8 cellular contexts compared by ENCODE assay signal in genomic region chr11:118790357-118791014, GRCh38. TPM values are rescaled to one million over a fixed set of nuclear protein-coding genes. Genes with fewer than 3 reads are reported as not detected.
DNase-seq lines count a peak whose midpoint lies in the region; ATAC-seq and TF ChIP-seq lines count a peak whose summit lies in the region.

No MANE protein-coding gene starts in this region.

- H3K9me3 Mint-ChIP-seq in CD4-positive, alpha-beta T cell = no peaks in the 10 kb centered on the region

- ATAC-seq in CD4-positive, alpha-beta T cell (ENCODE audit: poor library complexity) = peak; percentile 22
- ATAC-seq in GM21390 (IDR thresholded peaks at IDR 0.05; ENCODE audit: unreplicated experiment) (peak; percentile 27), left cardiac atrium (peak; percentile 49 to 56)

- DNase-seq in CD4-positive, alpha-beta T cell = peak; percentile 43 to 70 (median 50)
- no peak for DNase-seq in SK-N-MC (ENCODE audit: low read depth, low spot score)
- peak; percentile 56 to 75 (median 67) for DNase-seq in adrenal gland
- DNase-seq in left cardiac atrium = peak; percentile 65
- peak; percentile 51 to 95 (median 74) for DNase-seq in posterior cingulate gyrus
- DNase-seq in vagina (ENCODE audit: extremely low spot score in 2 of 2) = peak in 1 of 2 donors; percentile 89

- intact Hi-C loops in CD4-positive, alpha-beta T cell (cut with DNase I, micrococcal nuclease) = loop anchor here (2.0 to 5.0 kb wide), 5 partner anchors 86 to 136 kb away; no protein-coding TSS in a partner anchor
- intact Hi-C loops in adrenal gland (cut with DNase I) = loop anchor here (10.0 kb wide), 2 partner anchors 104 to 114 kb away; no protein-coding TSS in a partner anchor
- intact Hi-C loops in left cardiac atrium (cut with DNase I) = loop anchor here in 1 of 2 donors (5.0 kb wide), 2 partner anchors 82 to 137 kb away; partner anchors contain the start of gene BCL9L
- intact Hi-C loops in posterior cingulate gyrus (cut with DNase I) = loop anchor here (1.0 to 5.0 kb wide), 2 partner anchors 100 to 137 kb away; partner anchors contain the start of gene BCL9L
- intact Hi-C loops in vagina (cut with DNase I) = loop anchor here (2.0 kb wide), 1 partner anchor 100 kb away; no protein-coding TSS in a partner anchor

- H3K27ac Mint-ChIP-seq in CD4-positive, alpha-beta T cell = peak overlapping the region; percentile 95

- H3K4me3 ChIP-seq in SK-N-MC = peak overlapping the region; percentile 86
- H3K4me3 ChIP-seq in adrenal gland = peak overlapping the region; percentile 57 to 90 (median 77)
- H3K4me3 ChIP-seq in vagina = peak overlapping the region; percentile 79 to 92

- TF ChIP-seq CTCF in CD4-positive, alpha-beta T cell (IDR thresholded peaks at IDR 0.05) = peak; percentile 39
- TF ChIP-seq CTCF in adrenal gland (IDR thresholded peaks at IDR 0.05) = peak; percentile 12 to 55 (median 28)
- no peak for TF ChIP-seq CTCF in vagina (IDR thresholded peaks at IDR 0.05)

- TF ChIP-seq RAD21 in Ishikawa (IDR thresholded peaks at IDR 0.05; ENCODE audit: low read depth) = peak; percentile 18; the same call in 1 of the 2 replicates

- H3K27me3 Mint-ChIP-seq in CD4-positive, alpha-beta T cell = no peaks in the 10 kb centered on the region

- H3K4me1 Mint-ChIP-seq in CD4-positive, alpha-beta T cell (ENCODE audit: low read depth) = peaks cover 34% of the 10 kb centered on the region

- H3K36me3 ChIP-seq in SK-N-MC (ENCODE audit: insufficient read depth, low read length) = peaks cover 14% of the 10 kb centered on the region
- H3K36me3 ChIP-seq in adrenal gland (replicated peaks in 1 of 2) = peaks cover 0 to 4% of the 10 kb centered on the region in 2 donors
- no peaks in the 10 kb centered on the region for H3K36me3 ChIP-seq in vagina

- peak in 1 of 2 donors; percentile 18 for TF ChIP-seq POLR2A in adrenal gland (IDR thresholded peaks at IDR 0.05)
- TF ChIP-seq POLR2A in vagina (IDR thresholded peaks at IDR 0.05) = no peak

- H3K4me3 Mint-ChIP-seq in CD4-positive, alpha-beta T cell = peak overlapping the region; percentile 96

- no peaks in the 10 kb centered on the region for H3K9me3 ChIP-seq in CD4-positive, alpha-beta T cell (ENCODE audit: control insufficient read depth, low read length)
- H3K9me3 ChIP-seq in SK-N-MC (ENCODE audit: low read depth, low read length) (no peaks in the 10 kb centered on the region), adrenal gland (replicated peaks in 1 of 3) (no peaks in the 10 kb centered on the region), vagina (no peaks in the 10 kb centered on the region)

- H3K9ac ChIP-seq in SK-N-MC (ENCODE audit: insufficient read length) = peak overlapping the region; percentile 98

- peaks cover 66% of the 10 kb centered on the region for H3K36me3 Mint-ChIP-seq in CD4-positive, alpha-beta T cell (ENCODE audit: low read depth)

- TF ChIP-seq EP300 in Ishikawa (IDR thresholded peaks at IDR 0.05; ENCODE audit: borderline replicate concordance) = no peak

- POLR2A ChIA-PET in CD4-positive, alpha-beta T cell (lab: Charles Lee) = interaction anchor here (0.6 to 7.9 kb wide), 44 partner anchors 8 to 355 kb away, joined by 3 to 245 read pairs (median 6); partner anchors contain the start of genes BCL9L, C2CD2L, CENATAC and HINFP

- no peaks in the 10 kb centered on the region for H3K27me3 ChIP-seq in CD4-positive, alpha-beta T cell (ENCODE audit: control insufficient read depth, insufficient read depth, low read length)
- H3K27me3 ChIP-seq in adrenal gland (no peaks in the 10 kb centered on the region), vagina (no peaks in the 10 kb centered on the region)

- WGBS in adrenal gland, 4 donors = 0 to 1% (median 0%) methylated on average over 18 to 41 of the region's 41 CpGs

- H3K27ac ChIP-seq in CD4-positive, alpha-beta T cell (ENCODE audit: low read depth, low read length) = peak overlapping the region; percentile 94
- peak overlapping the region; percentile 98 for H3K27ac ChIP-seq in SK-N-MC
- peak overlapping the region; percentile 98 to 100 (median 99) for H3K27ac ChIP-seq in adrenal gland
- peak overlapping the region; percentile 100 for H3K27ac ChIP-seq in vagina

- peaks cover 24 to 40% of the 10 kb centered on the region in 2 donors for H3K4me1 ChIP-seq in adrenal gland (replicated peaks in 1 of 2)
- peaks cover 43% of the 10 kb centered on the region for H3K4me1 ChIP-seq in vagina

- CTCF ChIA-PET in CD4-positive, alpha-beta T cell (lab: Charles Lee) = interaction anchor here (0.6 to 3.3 kb wide), 21 partner anchors 13 to 166 kb away, joined by 3 to 14 read pairs (median 5); partner anchors contain the start of genes BCL9L, CXCR5 and UPK2

TF ChIP-seq in Ishikawa, 13 proteins besides CTCF, POLR2A, EP300 and RAD21:
- TF ChIP-seq TAF1 (IDR thresholded peaks at IDR 0.05; ENCODE audit: low read depth) = no peak
- peak; percentile 47; the same call in 1 of the 2 replicates for TF ChIP-seq YY1 (IDR thresholded peaks at IDR 0.05; ENCODE audit: low read depth)

RNA-seq across cellular contexts. Expression of gene DDX6, which starts 0.5 kb away (rescaled TPM):
- total RNA-seq in CD4-positive, alpha-beta T cell = 100 to 1,000 TPM; 341 to 355 TPM
- 100 to 1,000 TPM in 4 of 8 donors, 10 to 100 TPM in 4; 59.6 to 138 (median 99.9) TPM for total RNA-seq in adrenal gland
- 10 to 100 TPM; 17.6 to 57.4 (median 22.4) TPM for polyA plus RNA-seq in adrenal gland
- 100 to 1,000 TPM; 109 to 115 TPM for total RNA-seq in left cardiac atrium
- total RNA-seq in vagina = 81.5 TPM

Comparison
In these comparisons a context has a peak if more than half of its experiments do, and no peak if none do; other contexts are left out.
1. CTCF ChIP-seq: peak in CD4-positive, alpha-beta T cell (single experiment) and adrenal gland (6 of 6); none in vagina (0 of 3).
2. Peak in every context shown above with its lines, with median percentiles within 50 percentile points of each other: ATAC-seq, H3K27ac ChIP-seq and H3K4me3 ChIP-seq.